ENCODE assay signal across 9 cellular contexts in the genomic region with DNA sequence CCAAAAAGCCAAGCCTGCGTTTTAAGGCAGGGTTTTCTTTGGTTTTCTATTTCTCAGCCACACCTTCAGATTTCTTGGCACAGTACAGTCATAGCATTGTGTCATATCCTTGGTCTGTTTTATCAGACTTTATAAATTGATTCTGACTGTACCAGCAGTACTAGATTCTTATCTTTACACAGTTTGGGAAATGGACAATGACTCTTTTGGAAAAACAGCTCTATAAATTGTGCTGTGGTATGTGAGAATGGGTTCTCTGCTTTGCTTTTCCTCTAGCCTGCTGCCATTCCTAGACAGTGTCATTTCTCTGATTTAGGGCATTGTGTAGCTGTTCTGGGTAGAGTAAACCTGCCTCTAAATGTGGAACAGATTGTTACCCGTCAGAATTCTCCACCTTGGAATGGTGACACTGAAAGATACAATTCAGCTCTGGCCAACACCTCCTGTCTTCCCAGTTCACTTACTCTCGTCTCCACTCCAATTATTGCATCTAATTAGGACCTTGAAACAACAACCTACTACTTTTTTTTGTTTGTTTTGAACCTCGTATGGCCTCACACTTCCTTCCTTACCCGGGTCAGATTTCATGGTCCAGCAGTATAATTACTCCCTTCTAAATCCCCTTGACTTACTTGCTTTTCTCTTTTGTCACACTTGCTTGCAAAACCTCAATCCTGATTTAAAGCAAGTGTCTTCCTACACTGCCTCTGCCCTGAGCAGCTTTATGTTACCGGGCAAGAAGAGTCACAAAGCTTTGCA.
DNase-seq lines count a peak whose midpoint lies in the region; ATAC-seq, FAIRE-seq and TF ChIP-seq lines count a peak whose summit lies in the region.
"Had no signal": no experiment of that assay in that cellular context is flagged by ENCODE, and none has a peak within 500 bp of the region (broad histone marks: within the 10 kb centered on the region; RNA-seq: fewer than 3 reads in every experiment).

No MANE protein-coding gene starts in this region.

- H4K20me1 ChIP-seq in astrocyte (ENCODE audit: insufficient read depth, low read length) (no peaks in the 10 kb centered on the region), H9 (ENCODE audit: control insufficient read depth, insufficient read depth, insufficient read length) (no peaks in the 10 kb centered on the region)

- TF ChIP-seq CTCF in astrocyte (IDR thresholded peaks at IDR 0.05; ENCODE audit: insufficient read depth, low read depth, low read length) (no peak), kidney (IDR thresholded peaks at IDR 0.05; ENCODE audit: borderline replicate concordance, extremely low read depth, insufficient read depth) (no peak), upper lobe of right lung (IDR thresholded peaks at IDR 0.05) (no peak), H9 (conservative IDR thresholded peaks at IDR 0.05) (no peak)

- peak overlapping the region; percentile 19 for H3K4me3 ChIP-seq in astrocyte (ENCODE audit: insufficient read depth, low read depth, low read length)
- no peak overlapping the region for H3K4me3 ChIP-seq in kidney (ENCODE audit: low read length in 2 of 2)
- no peak overlapping the region for H3K4me3 ChIP-seq in upper lobe of right lung

- H2AK5ac ChIP-seq in H9 (ENCODE audit: insufficient read length, low read length), result no peak overlapping the region

- H3K79me2 ChIP-seq in astrocyte (ENCODE audit: insufficient read depth, low read length) (no peaks in the 10 kb centered on the region), H9 (ENCODE audit: insufficient read depth, low read length) (no peaks in the 10 kb centered on the region)

- H3K27me3 Mint-ChIP-seq in astrocyte (ENCODE audit: low read depth, unreplicated experiment), result no peaks in the 10 kb centered on the region
- no peaks in the 10 kb centered on the region for H3K27me3 Mint-ChIP-seq in H9 (ENCODE audit: low read depth)

- DNase-seq in NCI-H510A treated with DMSO at 0.1 percent for 48 hours (lab: John Stamatoyannopoulos, UW) (peak; percentile 39), NCI-H510A (lab: John Stamatoyannopoulos, UW) (no peak), astrocyte (ENCODE audit: low read depth) (peak; percentile 91), kidney (no peak), upper lobe of right lung (no peak), H9 (no peak), retina (no peak)
- DNase-seq in NK-92 treated with Interleukin-12 subunit alpha and Interleukin-12 subunit beta, amount 100 ng/mL, for 24 hours (lab: John Stamatoyannopoulos, UW), result no peak

- H3K36me3 ChIP-seq in astrocyte (ENCODE audit: insufficient read depth, low read length), result no peaks in the 10 kb centered on the region
- H3K36me3 ChIP-seq in kidney (ENCODE audit: control insufficient read depth in 1 of 2, insufficient read depth in 2 of 2, low read length in 2 of 2), result no peaks in the 10 kb centered on the region
- H3K36me3 ChIP-seq in upper lobe of right lung, result no peaks in the 10 kb centered on the region

- H3K9me3 ChIP-seq in astrocyte (ENCODE audit: insufficient read depth, low read depth, low read length) (no peaks in the 10 kb centered on the region), kidney (ENCODE audit: control insufficient read depth in 1 of 2, low read length in 2 of 2) (no peaks in the 10 kb centered on the region), upper lobe of right lung (no peaks in the 10 kb centered on the region), H9 (ENCODE audit: control insufficient read depth, low read depth, low read length) (no peaks in the 10 kb centered on the region)

- peak overlapping the region; percentile 79 for H3K4me2 ChIP-seq in astrocyte (ENCODE audit: low read length)
- H3K4me2 ChIP-seq in H9 (ENCODE audit: insufficient read depth, insufficient read length, low read length), result no peak overlapping the region

- H3K9ac ChIP-seq in astrocyte (ENCODE audit: low read length) (peak overlapping the region; percentile 65), kidney (ENCODE audit: low read length in 2 of 2) (no peak overlapping the region), H9 (ENCODE audit: extremely low read depth, insufficient read length, low read length) (no peak overlapping the region)

- H3K56ac ChIP-seq in H9 (ENCODE audit: insufficient read length, low read depth, low read length), result no peak overlapping the region

- H3K4me1 Mint-ChIP-seq in astrocyte (ENCODE audit: low read depth, unreplicated experiment) (peaks cover 4% of the 10 kb centered on the region), H9 (peaks cover under 1 to 8% of the 10 kb centered on the region in 2 experiments)

- FAIRE-seq in astrocyte (lab: Jason Lieb, UNC) (peak; percentile 98), kidney (lab: Jason Lieb, UNC) (peak; percentile 73)
- FAIRE-seq: TTC549 had no signal

- H2BK12ac ChIP-seq in H9 (ENCODE audit: insufficient read length, low read depth, low read length), result no peak overlapping the region

- H2AFZ ChIP-seq in astrocyte (ENCODE audit: low read depth, low read length) (no peak overlapping the region), H9 (ENCODE audit: low read length) (no peak overlapping the region)

- H3K4me3 Mint-ChIP-seq in astrocyte (ENCODE audit: unreplicated experiment) (no peak overlapping the region), H9 (no peak overlapping the region)

- H3K27ac ChIP-seq in astrocyte (ENCODE audit: low read depth, low read length) (peak overlapping the region; percentile 71), kidney (ENCODE audit: low read depth in 2 of 2, low read length in 2 of 2) (peak overlapping the region; percentile 25 to 64), upper lobe of right lung (peak overlapping the region; percentile 56), H9 (ENCODE audit: insufficient read length, low read depth, low read length) (no peak overlapping the region)

- no peaks in the 10 kb centered on the region for H3K79me1 ChIP-seq in H9 (ENCODE audit: insufficient read depth, low read depth, low read length, poor library complexity, severe bottlenecking)

- no peak overlapping the region for H3K14ac ChIP-seq in H9 (ENCODE audit: insufficient read depth, low read length)

- no peaks in the 10 kb centered on the region for H3K23me2 ChIP-seq in H9 (ENCODE audit: insufficient read length, low read depth, low read length, poor library complexity, severe bottlenecking)

- intact Hi-C loops in kidney (cut with DNase I), result no loop called here
- intact Hi-C loops in upper lobe of right lung (cut with DNase I), result no loop called here

- H3K27me3 ChIP-seq in astrocyte (ENCODE audit: insufficient read depth, low read length), result no peaks in the 10 kb centered on the region
- no peaks in the 10 kb centered on the region for H3K27me3 ChIP-seq in upper lobe of right lung
- no peaks in the 10 kb centered on the region for H3K27me3 ChIP-seq in H9 (ENCODE audit: insufficient read depth, low read length)

- H4K91ac ChIP-seq in H9 (ENCODE audit: insufficient read length, low read depth, low read length), result no peak overlapping the region

- H2BK15ac ChIP-seq in H9 (ENCODE audit: low read depth, low read length), result no peak overlapping the region

- no peak overlapping the region for H3K27ac Mint-ChIP-seq in astrocyte (ENCODE audit: unreplicated experiment)
- H3K27ac Mint-ChIP-seq in H9, result no peak overlapping the region

- peak; percentile 75 for ATAC-seq in upper lobe of right lung

- H4K5ac ChIP-seq in H9 (ENCODE audit: insufficient read length, low read depth, low read length), result no peak overlapping the region

- H3K4me1 ChIP-seq in astrocyte (ENCODE audit: insufficient read depth, low read length) (peaks cover 15% of the 10 kb centered on the region), kidney (ENCODE audit: control insufficient read depth in 1 of 2, insufficient read depth in 1 of 2, low read depth in 1 of 2, low read length in 2 of 2) (peaks cover 0 to 6% of the 10 kb centered on the region in 2 donors), upper lobe of right lung (peaks cover 32% of the 10 kb centered on the region), H9 (ENCODE audit: insufficient read depth, low read length) (no peaks in the 10 kb centered on the region)

- H2BK120ac ChIP-seq in H9 (ENCODE audit: low read depth, low read length, poor library complexity, severe bottlenecking), result no peak overlapping the region

- H2BK5ac ChIP-seq in H9 (ENCODE audit: insufficient read length, low read length), result no peak overlapping the region

- H2BK20ac ChIP-seq in H9 (ENCODE audit: low read depth, low read length, poor library complexity, severe bottlenecking), result no peak overlapping the region

- H3T11ph ChIP-seq in H9 (ENCODE audit: low read length), result no peak overlapping the region

- no peak overlapping the region for H3K4ac ChIP-seq in H9 (ENCODE audit: low read depth, low read length)

- WGBS in H9 (ENCODE audit: extremely low coverage, insufficient read length, low lambda C conversion rate), result no CpG with 5 or more reads among the region's 6 CpGs

- no peak overlapping the region for H3K23ac ChIP-seq in H9 (ENCODE audit: insufficient read length, low read depth, low read length)

- H3K36me3 Mint-ChIP-seq in astrocyte (ENCODE audit: low read depth, unreplicated experiment) (peaks cover under 1% of the 10 kb centered on the region), H9 (ENCODE audit: insufficient read depth in 1 of 3, low read depth in 3 of 3) (no peaks in the 10 kb centered on the region)

- H3K18ac ChIP-seq in H9 (ENCODE audit: insufficient read length, low read depth, low read length), result no peak overlapping the region

- H3K9me3 Mint-ChIP-seq in astrocyte (ENCODE audit: unreplicated experiment) (no peaks in the 10 kb centered on the region), H9 (no peaks in the 10 kb centered on the region)

- no peak overlapping the region for H4K8ac ChIP-seq in H9 (replicated peaks; ENCODE audit: insufficient read length, low read depth, low read length)

Comparison
In these comparisons a context has a peak if more than half of its experiments do, and no peak if none do; other contexts are left out.
1. DNase-seq: peak in NCI-H510A treated with DMSO at 0.1 percent for 48 hours (single experiment) and astrocyte (single experiment); none in NCI-H510A (single experiment), kidney (single experiment), upper lobe of right lung (single experiment), H9 (single experiment), retina (single experiment) and NK-92 treated with Interleukin-12 subunit alpha and Interleukin-12 subunit beta, amount 100 ng/mL, for 24 hours (single experiment).